16 cellular contexts compared by ENCODE assay signal in the genomic region with DNA sequence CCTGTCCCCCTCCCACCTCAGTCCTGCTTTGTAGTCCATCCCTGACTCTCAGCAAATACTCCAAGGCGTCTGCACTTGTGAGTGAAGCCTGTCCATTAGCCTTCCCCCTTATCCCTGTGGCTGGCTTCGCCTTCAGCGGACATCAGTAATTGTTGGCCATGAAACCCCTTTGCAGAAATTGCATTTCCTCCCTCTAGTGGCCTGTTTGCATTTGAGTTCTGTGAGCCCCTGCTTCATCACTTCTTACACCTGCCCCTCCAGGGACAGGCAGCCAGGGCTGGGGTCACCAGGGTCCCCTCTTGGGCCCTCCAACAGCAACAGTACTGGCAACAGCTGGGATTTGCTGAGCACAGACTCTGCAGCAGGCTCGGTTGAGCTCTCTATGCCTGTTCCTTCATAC. TPM values are rescaled to one million over a fixed set of nuclear protein-coding genes. Genes with fewer than 3 reads are reported as not detected.
A peak's percentile ranks its signal among the peaks of the same experiment; 100 is the strongest.
DNase-seq lines count a peak whose midpoint lies in the region; ATAC-seq, FAIRE-seq and TF ChIP-seq lines count a peak whose summit lies in the region.
"Had no signal": no experiment of that assay in that cellular context is flagged by ENCODE, and none has a peak within 500 bp of the region (broad histone marks: within the 10 kb centered on the region; RNA-seq: fewer than 3 reads in every experiment).

No MANE protein-coding gene starts in this region.

- no peak overlapping the region for H3K27ac Mint-ChIP-seq in astrocyte (ENCODE audit: unreplicated experiment)
- no peak overlapping the region for H3K27ac Mint-ChIP-seq in activated CD4-positive, alpha-beta memory T cell treated with anti-CD3 and anti-CD28 coated beads, Interleukin-2, amount 10 ng/mL, durations not matched to agents 7 days and 5 days

- H3K79me2 ChIP-seq in HepG2 (ENCODE audit: insufficient read depth, low read length) (no peaks in the 10 kb centered on the region), astrocyte (ENCODE audit: insufficient read depth, low read length) (no peaks in the 10 kb centered on the region)

- POLR2A ChIA-PET in HepG2 (lab: Yijun Ruan, JAX): no interaction called here
- POLR2A ChIA-PET in activated CD4-positive, alpha-beta memory T cell treated with anti-CD3 and anti-CD28 coated beads, Interleukin-2, amount 10 ng/mL, durations not matched to agents 7 days and 5 days (lab: Charles Lee): no interaction called here

- no peak for TF ChIP-seq POLR2A in HepG2 (IDR thresholded peaks at IDR 0.05; ENCODE audit: insufficient read depth in 1 of 2, low read depth in 2 of 2, low read length in 2 of 2)
- no peak for TF ChIP-seq POLR2A in right lobe of liver (IDR thresholded peaks at IDR 0.05)

- ATAC-seq in HepG2 (peak; percentile 49), right lobe of liver (no peak), HG03521 (IDR thresholded peaks at IDR 0.05; ENCODE audit: unreplicated experiment) (no peak), GM18907 (IDR thresholded peaks at IDR 0.05; ENCODE audit: unreplicated experiment) (no peak)
- ATAC-seq: upper lobe of right lung had no signal

- 44% methylated on average over 4 of the region's 4 CpGs for WGBS in HepG2 (ENCODE audit: low lambda C conversion rate)
- WGBS in right lobe of liver (ENCODE audit: insufficient coverage, low coverage, low lambda C conversion rate, missing lambda C conversion rate): 87% methylated on average over 3 of the region's 4 CpGs

- no peak overlapping the region for H3K4me3 ChIP-seq in HepG2 (replicated peaks in 1 of 3; ENCODE audit: insufficient read depth in 1 of 3, low read depth in 2 of 3, low read length in 3 of 3)
- H3K4me3 ChIP-seq in right lobe of liver: no peak overlapping the region
- H3K4me3 ChIP-seq in astrocyte (ENCODE audit: insufficient read depth, low read depth, low read length): no peak overlapping the region
- no peak overlapping the region for H3K4me3 ChIP-seq in kidney epithelial cell (ENCODE audit: low read depth, low read length)
- H3K4me3 ChIP-seq: adrenal gland, upper lobe of right lung had no signal

- H3K36me3 ChIP-seq in HepG2 (replicated peaks in 1 of 2; ENCODE audit: control insufficient read depth in 1 of 2, insufficient read depth in 2 of 2, low read length in 2 of 2): no peaks in the 10 kb centered on the region
- no peaks in the 10 kb centered on the region for H3K36me3 ChIP-seq in right lobe of liver
- H3K36me3 ChIP-seq in astrocyte (ENCODE audit: insufficient read depth, low read length): no peaks in the 10 kb centered on the region
- no peaks in the 10 kb centered on the region for H3K36me3 ChIP-seq in kidney epithelial cell (ENCODE audit: control insufficient read depth, insufficient read depth, low read length)
- H3K36me3 ChIP-seq: upper lobe of right lung had no signal

- no peaks in the 10 kb centered on the region for H3K36me3 Mint-ChIP-seq in astrocyte (ENCODE audit: low read depth, unreplicated experiment)
- H3K36me3 Mint-ChIP-seq in activated CD4-positive, alpha-beta memory T cell treated with anti-CD3 and anti-CD28 coated beads, Interleukin-2, amount 10 ng/mL, durations not matched to agents 7 days and 5 days (ENCODE audit: low read depth): no peaks in the 10 kb centered on the region

- H3K27ac ChIP-seq in HepG2 (ENCODE audit: extremely low read length, insufficient read depth, low read length) (no peak overlapping the region), right lobe of liver (no peak overlapping the region), astrocyte (ENCODE audit: low read depth, low read length) (no peak overlapping the region)
- H3K27ac ChIP-seq: adrenal gland, upper lobe of right lung had no signal

- no peak for TF ChIP-seq RAD21 in HepG2 (CRISPR knock-in tag; IDR thresholded peaks at IDR 0.05)

- H3K9me3 ChIP-seq in HepG2 (ENCODE audit: low read length) (0 out of 2 replicates have a peak, but pooled peaks cover 4% of the 10 kb centered on the region), right lobe of liver (no peaks in the 10 kb centered on the region), astrocyte (ENCODE audit: insufficient read depth, low read depth, low read length) (no peaks in the 10 kb centered on the region)
- H3K9me3 ChIP-seq: adrenal gland, upper lobe of right lung had no signal

- H3K9me3 Mint-ChIP-seq in astrocyte (ENCODE audit: unreplicated experiment): peaks cover 5% of the 10 kb centered on the region
- H3K9me3 Mint-ChIP-seq in activated CD4-positive, alpha-beta memory T cell treated with anti-CD3 and anti-CD28 coated beads, Interleukin-2, amount 10 ng/mL, durations not matched to agents 7 days and 5 days: no peaks in the 10 kb centered on the region

- H3K9ac ChIP-seq in HepG2 (ENCODE audit: insufficient read depth, low read depth, low read length): no peak overlapping the region
- H3K9ac ChIP-seq in astrocyte (ENCODE audit: low read length): no peak overlapping the region

- H3K27me3 ChIP-seq in HepG2 (ENCODE audit: control insufficient read depth in 1 of 2, insufficient read depth in 2 of 2, low read length in 2 of 2): peaks cover 2 to 36% of the 10 kb centered on the region in 2 experiments; a peak in 4 of 5 replicates
- H3K27me3 ChIP-seq in right lobe of liver: no peaks in the 10 kb centered on the region
- no peaks in the 10 kb centered on the region for H3K27me3 ChIP-seq in astrocyte (ENCODE audit: insufficient read depth, low read length)
- H3K27me3 ChIP-seq in kidney epithelial cell (ENCODE audit: control insufficient read depth, insufficient read depth, low read length): no peaks in the 10 kb centered on the region
- H3K27me3 ChIP-seq: adrenal gland, upper lobe of right lung had no signal

- no peak overlapping the region for H3K4me2 ChIP-seq in HepG2 (ENCODE audit: low read depth, low read length)
- no peak overlapping the region for H3K4me2 ChIP-seq in astrocyte (ENCODE audit: low read length)

- TF ChIP-seq EP300 in HepG2 (IDR thresholded peaks at IDR 0.05; ENCODE audit: low read depth in 2 of 2, low read length in 2 of 2) (no peak), HepG2 (CRISPR knock-in tag; IDR thresholded peaks at IDR 0.05; ENCODE audit: borderline replicate concordance) (no peak)

- H2AFZ ChIP-seq in HepG2 (ENCODE audit: low read length) (no peak overlapping the region), astrocyte (ENCODE audit: low read depth, low read length) (no peak overlapping the region)

- no peak for FAIRE-seq in HepG2 (lab: Jason Lieb, UNC)
- FAIRE-seq in astrocyte (lab: Jason Lieb, UNC): no peak

- no TSS peak for BruUV-seq in HepG2 (replicated peaks; lab: Mats Ljungman, UMichigan)

- peaks cover 23% of the 10 kb centered on the region for H3K27me3 Mint-ChIP-seq in astrocyte (ENCODE audit: low read depth, unreplicated experiment)
- H3K27me3 Mint-ChIP-seq in activated CD4-positive, alpha-beta memory T cell treated with anti-CD3 and anti-CD28 coated beads, Interleukin-2, amount 10 ng/mL, durations not matched to agents 7 days and 5 days: peaks cover 31% of the 10 kb centered on the region

- no peaks in the 10 kb centered on the region for H3K4me1 Mint-ChIP-seq in astrocyte (ENCODE audit: low read depth, unreplicated experiment)
- no peaks in the 10 kb centered on the region for H3K4me1 Mint-ChIP-seq in activated CD4-positive, alpha-beta memory T cell treated with anti-CD3 and anti-CD28 coated beads, Interleukin-2, amount 10 ng/mL, durations not matched to agents 7 days and 5 days

- H4K20me1 ChIP-seq in HepG2 (ENCODE audit: insufficient read depth, low read length): no peaks in the 10 kb centered on the region
- no peaks in the 10 kb centered on the region for H4K20me1 ChIP-seq in astrocyte (ENCODE audit: insufficient read depth, low read length)

- H3K4me1 ChIP-seq in HepG2 (ENCODE audit: insufficient read depth, low read length) (no peaks in the 10 kb centered on the region), right lobe of liver (no peaks in the 10 kb centered on the region), astrocyte (ENCODE audit: insufficient read depth, low read length) (no peaks in the 10 kb centered on the region)
- H3K4me1 ChIP-seq: adrenal gland had no signal

- intact Hi-C loops in HepG2 (cut with micrococcal nuclease; ENCODE audit: unreplicated experiment) (loop anchor here (1.0 to 10.0 kb wide), 2 partner anchors 238 to 345 kb away; a partner anchor contains a TSS), right lobe of liver (cut with DNase I) (no loop called here)

- no peak overlapping the region for H3K4me3 Mint-ChIP-seq in astrocyte (ENCODE audit: unreplicated experiment)
- H3K4me3 Mint-ChIP-seq in activated CD4-positive, alpha-beta memory T cell treated with anti-CD3 and anti-CD28 coated beads, Interleukin-2, amount 10 ng/mL, durations not matched to agents 7 days and 5 days: no peak overlapping the region

- in situ Hi-C loops in HepG2 (cut with HindIII; ENCODE audit: extremely low pct_ligation_motif_present, low pct_unique_long_range_greater_than_20kb): loop anchor here (25.0 kb wide), 1 partner anchor 352 kb away; a partner anchor contains a TSS

- DNase-seq in HepG2 (ENCODE audit: low spot score) (no peak), right lobe of liver (no peak), astrocyte (ENCODE audit: low read depth) (no peak), kidney epithelial cell (ENCODE audit: low read depth) (no peak), NCI-H345 (lab: John Stamatoyannopoulos, UW) (no peak)
- no peak for DNase-seq in activated CD4-positive, alpha-beta memory T cell treated with anti-CD3 and anti-CD28 coated beads, Interleukin-2, amount 10 ng/mL, durations not matched to agents 7 days and 5 days
- DNase-seq: activated CD4-positive, CD25-positive, alpha-beta regulatory T cell; adrenal gland; AML-193; hypothalamus; midbrain; NCI-H1092; SHP77; upper lobe of right lung had no signal

- CTCF ChIA-PET in HepG2 (lab: Yijun Ruan, JAX; ENCODE audit: low intra/inter-chr PET ratio, low total read pairs): no interaction called here
- CTCF ChIA-PET in activated CD4-positive, alpha-beta memory T cell treated with anti-CD3 and anti-CD28 coated beads, Interleukin-2, amount 10 ng/mL, durations not matched to agents 7 days and 5 days (lab: Charles Lee): no interaction called here

- TF ChIP-seq CTCF in HepG2 (CRISPR knock-in tag; IDR thresholded peaks at IDR 0.05): 0 out of 2 replicates have a peak, but pooled peaks have one; percentile 25
- TF ChIP-seq CTCF in right lobe of liver (IDR thresholded peaks at IDR 0.05): no peak
- TF ChIP-seq CTCF in astrocyte (IDR thresholded peaks at IDR 0.05; ENCODE audit: insufficient read depth, low read depth, low read length): peak; percentile 4
- TF ChIP-seq CTCF in kidney epithelial cell (IDR thresholded peaks at IDR 0.05; ENCODE audit: insufficient read depth, low read length, poor library complexity, severe bottlenecking): peak; percentile 26

RNA-seq across cellular contexts. Expression of a gene that starts 9.0 kb away (rescaled TPM):
- total RNA-seq in HepG2 (2016; rRNA removed; fragmentation: Illumina TruSeq; extraction: Trizol): 0.07 and 0.13 TPM in 2 replicates
- 0.26 and 0.30 TPM in 2 replicates for total RNA-seq in HepG2 (2016; cell fraction: cytosol; rRNA removed; fragmentation: Illumina TruSeq; extraction: Trizol; ENCODE audit: low read depth)
- total RNA-seq in HepG2 (2016; cell fraction: insoluble cytoplasmic fraction; rRNA removed; fragmentation: Illumina TruSeq; extraction: Trizol): 0.09 and 0.12 TPM in 2 replicates
- total RNA-seq in HepG2 (2016; cell fraction: membrane; rRNA removed; fragmentation: Illumina TruSeq; extraction: Trizol): 0.31 and 0.37 TPM in 2 replicates
- 0.22 and 0.28 TPM in 2 replicates for total RNA-seq in HepG2 (2016; cell fraction: nucleus; rRNA removed; fragmentation: Illumina TruSeq; extraction: Trizol)
- 0.71 and 1.2 TPM in 2 replicates for polyA plus RNA-seq in HepG2 (2011; rRNA removed)
- polyA plus RNA-seq in HepG2 (2011; cell fraction: cytosol; rRNA removed): 0.46 and 0.68 TPM in 2 replicates
- polyA plus RNA-seq in HepG2 (2011; cell fraction: nucleus; rRNA removed): 1.00 and 1.5 TPM in 2 replicates
- polyA plus RNA-seq in HepG2 (2012): 0.38 and 0.51 TPM in 2 replicates
- polyA plus RNA-seq in HepG2 (2016; cell fraction: cytosol; fragmentation: Illumina TruSeq; extraction: Trizol; ENCODE audit: low read depth): 0.01 TPM in 1 of 2 replicates, not detected in the other
- not detected in 2 replicates for polyA plus RNA-seq in HepG2 (2016; cell fraction: insoluble cytoplasmic fraction; fragmentation: Illumina TruSeq; extraction: Trizol; ENCODE audit: low read depth)
- polyA plus RNA-seq in HepG2 (2016; cell fraction: membrane; fragmentation: Illumina TruSeq; extraction: Trizol; ENCODE audit: low read depth): 0.02 TPM in 1 of 2 replicates, not detected in the other
- 0.04 TPM in 1 of 2 replicates, not detected in the other for polyA plus RNA-seq in HepG2 (2016; cell fraction: nucleus; fragmentation: Illumina TruSeq; extraction: Trizol; ENCODE audit: insufficient read depth, low read depth)
- 2.8 and 25.2 TPM in 2 replicates for polyA minus RNA-seq in HepG2 (2011; rRNA and poly(A)+ RNA removed; ENCODE audit: low replicate concordance)
- 0.89 and 1.2 TPM in 2 replicates for polyA minus RNA-seq in HepG2 (2011; cell fraction: cytosol; rRNA and poly(A)+ RNA removed)
- 0.75 and 2.2 TPM in 2 replicates for polyA minus RNA-seq in HepG2 (2011; cell fraction: nucleus; rRNA and poly(A)+ RNA removed)
- total RNA-seq in right lobe of liver: 1 to 10 TPM in 5 of 6 experiments, under 1 TPM in 1; 0.93 to 3.6 (median 2.5) TPM
- total RNA-seq in astrocyte: 0.41 and 0.65 TPM in 2 replicates
- 6.6 and 9.0 TPM in 2 replicates for total RNA-seq in kidney epithelial cell
- 1 to 10 TPM; 1.0 to 1.1 TPM for total RNA-seq in activated CD4-positive, alpha-beta memory T cell treated with anti-CD3 and anti-CD28 coated beads, Interleukin-2, amount 10 ng/mL, durations not matched to agents 7 days and 5 days

RNA-seq across cellular contexts. Expression of a gene that starts 30.5 kb away (rescaled TPM):
- total RNA-seq in HepG2 (2016; rRNA removed; fragmentation: Illumina TruSeq; extraction: Trizol) (not detected in 2 replicates), right lobe of liver (1 to 10 TPM; 1.6 to 7.8 (median 4.2) TPM), astrocyte (0.55 and 0.95 TPM in 2 replicates), kidney epithelial cell (208 and 210 TPM in 2 replicates)
- not detected in 2 replicates for total RNA-seq in HepG2 (2016; cell fraction: cytosol; rRNA removed; fragmentation: Illumina TruSeq; extraction: Trizol; ENCODE audit: low read depth)
- not detected in 2 replicates for total RNA-seq in HepG2 (2016; cell fraction: insoluble cytoplasmic fraction; rRNA removed; fragmentation: Illumina TruSeq; extraction: Trizol)
- not detected in 2 replicates for total RNA-seq in HepG2 (2016; cell fraction: membrane; rRNA removed; fragmentation: Illumina TruSeq; extraction: Trizol)
- not detected in 2 replicates for total RNA-seq in HepG2 (2016; cell fraction: nucleus; rRNA removed; fragmentation: Illumina TruSeq; extraction: Trizol)
- 0.03 TPM in 1 of 2 replicates, not detected in the other for polyA plus RNA-seq in HepG2 (2011; rRNA removed)
- not detected in 2 replicates for polyA plus RNA-seq in HepG2 (2011; cell fraction: cytosol; rRNA removed)
- polyA plus RNA-seq in HepG2 (2011; cell fraction: nucleus; rRNA removed): not detected in 2 replicates
- not detected in 2 replicates for polyA plus RNA-seq in HepG2 (2012)
- polyA plus RNA-seq in HepG2 (2016; cell fraction: cytosol; fragmentation: Illumina TruSeq; extraction: Trizol; ENCODE audit: low read depth): not detected in 2 replicates
- not detected in 2 replicates for polyA plus RNA-seq in HepG2 (2016; cell fraction: insoluble cytoplasmic fraction; fragmentation: Illumina TruSeq; extraction: Trizol; ENCODE audit: low read depth)
- polyA plus RNA-seq in HepG2 (2016; cell fraction: membrane; fragmentation: Illumina TruSeq; extraction: Trizol; ENCODE audit: low read depth): not detected in 2 replicates
- not detected in 2 replicates for polyA plus RNA-seq in HepG2 (2016; cell fraction: nucleus; fragmentation: Illumina TruSeq; extraction: Trizol; ENCODE audit: insufficient read depth, low read depth)
- polyA minus RNA-seq in HepG2 (2011; rRNA and poly(A)+ RNA removed; ENCODE audit: low replicate concordance): 3.3 TPM in 1 of 2 replicates, not detected in the other
- not detected in 2 replicates for polyA minus RNA-seq in HepG2 (2011; cell fraction: cytosol; rRNA and poly(A)+ RNA removed)
- polyA minus RNA-seq in HepG2 (2011; cell fraction: nucleus; rRNA and poly(A)+ RNA removed): not detected in 2 replicates
- total RNA-seq in activated CD4-positive, alpha-beta memory T cell treated with anti-CD3 and anti-CD28 coated beads, Interleukin-2, amount 10 ng/mL, durations not matched to agents 7 days and 5 days: not detected

Comparison
In these comparisons a context has a peak if more than half of its experiments do, and no peak if none do; other contexts are left out.
1. CTCF ChIP-seq: peak in HepG2 (single experiment), astrocyte (single experiment) and kidney epithelial cell (single experiment); none in right lobe of liver (0 of 4).
2. RNA of a gene that starts 30.5 kb away (total RNA-seq): 208 to 210 TPM in kidney epithelial cell; 1.6 to 7.8 TPM in right lobe of liver, 0.55 to 0.95 TPM in astrocyte, not detected in HepG2 and not detected in activated CD4-positive, alpha-beta memory T cell treated with anti-CD3 and anti-CD28 coated beads, Interleukin-2, amount 10 ng/mL, durations not matched to agents 7 days and 5 days; every median in the first group is over 10 times any median in the second.